ENCODE assay signal across 23 cellular contexts in genomic region chr3:9994086-9994844, GRCh38. TPM values are rescaled to one million over a fixed set of nuclear protein-coding genes. Genes with fewer than 3 reads are reported as not detected.
DNase-seq lines count a peak whose midpoint lies in the region; ATAC-seq, FAIRE-seq and TF ChIP-seq lines count a peak whose summit lies in the region.
"Had no signal": no experiment of that assay in that cellular context is flagged by ENCODE, and none has a peak within 500 bp of the region (broad histone marks: within the 10 kb centered on the region; RNA-seq: fewer than 3 reads in every experiment).

No MANE protein-coding gene starts in this region.

- H3K27me3 ChIP-seq in bronchial epithelial cell (ENCODE audit: control insufficient read depth, insufficient read depth, low read length): no peaks in the 10 kb centered on the region
- no peaks in the 10 kb centered on the region for H3K27me3 ChIP-seq in keratinocyte (ENCODE audit: control insufficient read depth, extremely low read depth, insufficient read depth, low read length)
- no peaks in the 10 kb centered on the region for H3K27me3 ChIP-seq in stomach
- H3K27me3 ChIP-seq: brain microvascular endothelial cell, Peyer's patch, tibial nerve had no signal

- dilution Hi-C loops in keratinocyte (cut with MboI; ENCODE audit: extremely low pct_ligation_motif_present, low sequenced_read_pairs): no loop called here

- H3K4me3 ChIP-seq in bronchial epithelial cell (ENCODE audit: low read depth, low read length): no peak overlapping the region
- H3K4me3 ChIP-seq in keratinocyte (ENCODE audit: control insufficient read depth in 2 of 3, extremely low read depth in 1 of 3, insufficient read depth in 2 of 3, low read depth in 1 of 3, low read length in 3 of 3): no peak overlapping the region
- no peak overlapping the region for H3K4me3 ChIP-seq in stomach
- H3K4me3 ChIP-seq: left ventricle myocardium inferior, Peyer's patch, smooth muscle cell, tibial nerve had no signal

- H3K4me1 ChIP-seq in keratinocyte (ENCODE audit: control insufficient read depth, extremely low read depth, insufficient read depth, low read length) (no peaks in the 10 kb centered on the region), stomach (peaks cover 0 to 7% (median 0%) of the 10 kb centered on the region in 4 donors)
- H3K4me1 ChIP-seq: left ventricle myocardium inferior, parathyroid adenoma, Peyer's patch, tibial nerve had no signal

- 89 to 95% (median 91%) methylated on average over 10 of the region's 10 CpGs for WGBS in stomach, 5 donors

- no peak for TF ChIP-seq POLR2A in stomach (IDR thresholded peaks at IDR 0.05)

- no peak overlapping the region for H3K4me2 ChIP-seq in keratinocyte (ENCODE audit: control insufficient read depth, extremely low read depth, insufficient read depth, low read depth, low read length)
- H3K4me2 ChIP-seq: smooth muscle cell had no signal

- no peak for FAIRE-seq in bronchial epithelial cell (lab: Jason Lieb, UNC)
- FAIRE-seq in keratinocyte (lab: Jason Lieb, UNC): no peak
- no peak for FAIRE-seq in D721Med (lab: Jason Lieb, UNC)
- FAIRE-seq: GM12891, H1 had no signal

- no peak for TF ChIP-seq CTCF in bronchial epithelial cell (IDR thresholded peaks at IDR 0.05; ENCODE audit: insufficient read depth, low read length, severe bottlenecking)
- TF ChIP-seq CTCF in keratinocyte (optimal IDR thresholded peaks at IDR 0.05 in 1 of 3, IDR thresholded peaks at IDR 0.05 in 1 of 3, conservative IDR thresholded peaks at IDR 0.05 in 1 of 3; ENCODE audit: extremely low read depth in 1 of 3, insufficient read depth in 2 of 3, low read length in 3 of 3): no peak
- TF ChIP-seq CTCF in stomach (IDR thresholded peaks at IDR 0.05): no peak
- no peak for TF ChIP-seq CTCF in D721Med (IDR thresholded peaks at IDR 0.05; ENCODE audit: insufficient read depth, missing control alignments)

- H3K79me2 ChIP-seq in keratinocyte (ENCODE audit: control insufficient read depth, insufficient read depth, low read length): peaks cover 23% of the 10 kb centered on the region
- H3K79me2 ChIP-seq: parathyroid adenoma had no signal

- no peak overlapping the region for H2AFZ ChIP-seq in keratinocyte (ENCODE audit: control insufficient read depth, low read length)
- H2AFZ ChIP-seq: parathyroid adenoma had no signal

- H3K9me3 ChIP-seq in keratinocyte (ENCODE audit: control insufficient read depth, low read depth, low read length) (no peaks in the 10 kb centered on the region), stomach (no peaks in the 10 kb centered on the region)
- H3K9me3 ChIP-seq: left ventricle myocardium inferior, Peyer's patch, tibial nerve had no signal

- intact Hi-C loops in stomach (cut with DNase I; ENCODE audit: low total_unique reads): no loop called here

- no peak for ATAC-seq in GM19467 (IDR thresholded peaks at IDR 0.05; ENCODE audit: unreplicated experiment)
- ATAC-seq: activated naive CD4-positive, alpha-beta T cell treated with anti-CD3 and anti-CD28 coated beads, Interleukin-2, amount 50 U/mL, for 72 hours had no signal

- TF ChIP-seq EP300 in stomach (IDR thresholded peaks at IDR 0.05): no peak

- DNase-seq in LHCN-M2 (ENCODE audit: low read depth): peak; percentile 36
- DNase-seq in bronchial epithelial cell (ENCODE audit: low read depth): peak; percentile 59
- DNase-seq in keratinocyte (ENCODE audit: low read depth, low spot score): no peak
- peak; percentile 9 for DNase-seq in stomach
- DNase-seq in D721Med (ENCODE audit: insufficient read length, low spot score): no peak
- DNase-seq in RPMI8226: no peak
- no peak for DNase-seq in NCI-H446 (lab: John Stamatoyannopoulos, UW)
- DNase-seq: activated CD4-positive, alpha-beta T cell treated with anti-CD3 and anti-CD28 coated beads, Interleukin-2, amount 50 U/mL, for 4 hours; activated T-cell treated with anti-CD3 and anti-CD28 coated beads for 4 hours; brain microvascular endothelial cell; foreskin melanocyte; GDM1; KG1; left ventricle myocardium inferior; NCI-H1092 treated with DMSO at 0.1 percent for 48 hours had no signal

- no peaks in the 10 kb centered on the region for H3K9me1 ChIP-seq in keratinocyte (ENCODE audit: control insufficient read depth, extremely low read depth, insufficient read depth, low read length)

- H4K20me1 ChIP-seq in keratinocyte (ENCODE audit: control insufficient read depth, extremely low read depth, insufficient read depth, low read length): no peaks in the 10 kb centered on the region

- H3K27ac ChIP-seq in keratinocyte (ENCODE audit: control insufficient read depth, insufficient read depth, low read length) (peak overlapping the region; percentile 18), stomach (no peak overlapping the region)
- H3K27ac ChIP-seq: brain microvascular endothelial cell, left ventricle myocardium inferior, parathyroid adenoma, Peyer's patch, tibial nerve had no signal

- H3K9ac ChIP-seq in keratinocyte (ENCODE audit: control insufficient read depth, extremely low read depth, insufficient read depth, low read length): no peak overlapping the region
- H3K9ac ChIP-seq: parathyroid adenoma had no signal

- H3K36me3 ChIP-seq in bronchial epithelial cell (ENCODE audit: control insufficient read depth, insufficient read depth, low read length) (peaks cover 2% of the 10 kb centered on the region), keratinocyte (ENCODE audit: control insufficient read depth in 2 of 2, extremely low read depth in 1 of 2, insufficient read depth in 2 of 2, low read length in 2 of 2) (peaks cover 0 to 7% of the 10 kb centered on the region in 2 experiments), stomach (peaks cover 0 to 21% (median 12%) of the 10 kb centered on the region in 4 donors)
- H3K36me3 ChIP-seq: left ventricle myocardium inferior, Peyer's patch had no signal

RNA-seq across cellular contexts. Expression of gene EMC3, which starts 7.6 kb away (rescaled TPM):
- total RNA-seq in LHCN-M2 (2014; rRNA removed) (82.7 and 126 TPM in 2 replicates), bronchial epithelial cell (48.1 and 49.5 TPM in 2 replicates), stomach (10 to 100 TPM; 10.5 to 71.0 (median 34.1) TPM)
- polyA plus RNA-seq in LHCN-M2 (2012): 94.9 TPM
- polyA plus RNA-seq in keratinocyte (106 to 160 TPM (median 120 TPM) in 3 replicates), stomach (10 to 100 TPM; 32.2 to 54.4 (median 38.3) TPM)
- 21.2 TPM for polyA plus RNA-seq in keratinocyte (2011; ENCODE audit: low read depth)
- 97.3 and 183 TPM in 2 replicates for polyA plus RNA-seq in keratinocyte (2011; cell fraction: cytosol; rRNA removed)
- polyA plus RNA-seq in keratinocyte (2011; cell fraction: nucleus; rRNA removed): 130 and 140 TPM in 2 replicates
- 77.1 and 121 TPM in 2 replicates for polyA plus RNA-seq in keratinocyte (2012; ENCODE audit: low replicate concordance)
- 76.0 to 118 TPM (median 101 TPM) in 3 replicates for polyA minus RNA-seq in keratinocyte
- polyA minus RNA-seq in keratinocyte (2011; cell fraction: cytosol; rRNA and poly(A)+ RNA removed): 38.0 TPM
- polyA minus RNA-seq in keratinocyte (2011; cell fraction: nucleus; rRNA and poly(A)+ RNA removed): 21.0 and 66.6 TPM in 2 replicates

RNA-seq across cellular contexts. Expression of gene FANCD2, which starts 32.0 kb away (rescaled TPM):
- 26.3 and 32.9 TPM in 2 replicates for total RNA-seq in LHCN-M2 (2014; rRNA removed)
- polyA plus RNA-seq in LHCN-M2 (2012): 9.1 TPM
- 2.1 and 2.6 TPM in 2 replicates for total RNA-seq in bronchial epithelial cell
- polyA plus RNA-seq in keratinocyte: 3.4 to 20.8 TPM (median 12.5 TPM) in 3 replicates
- polyA plus RNA-seq in keratinocyte (2011; ENCODE audit: low read depth): 2.5 TPM
- 3.3 and 4.3 TPM in 2 replicates for polyA plus RNA-seq in keratinocyte (2011; cell fraction: cytosol; rRNA removed)
- polyA plus RNA-seq in keratinocyte (2011; cell fraction: nucleus; rRNA removed): 11.5 and 19.7 TPM in 2 replicates
- 2.1 and 11.7 TPM in 2 replicates for polyA plus RNA-seq in keratinocyte (2012; ENCODE audit: low replicate concordance)
- polyA minus RNA-seq in keratinocyte: 8.1 to 23.7 TPM (median 10.2 TPM) in 3 replicates
- polyA minus RNA-seq in keratinocyte (2011; cell fraction: cytosol; rRNA and poly(A)+ RNA removed): 5.9 TPM
- 6.2 and 7.3 TPM in 2 replicates for polyA minus RNA-seq in keratinocyte (2011; cell fraction: nucleus; rRNA and poly(A)+ RNA removed)
- total RNA-seq in stomach: 10 to 100 TPM in 1 of 5 donors, 1 to 10 TPM in 4; 1.3 to 21.1 (median 6.1) TPM
- polyA plus RNA-seq in stomach: 1 to 10 TPM in 2 of 3 donors, under 1 TPM in 1; 0.61 to 6.3 (median 5.3) TPM

RNA-seq across cellular contexts. Expression of gene PRRT3, which starts 42.1 kb away (rescaled TPM):
- 1.4 and 2.5 TPM in 2 replicates for total RNA-seq in LHCN-M2 (2014; rRNA removed)
- polyA plus RNA-seq in LHCN-M2 (2012): 2.2 TPM
- 0.26 and 0.38 TPM in 2 replicates for total RNA-seq in bronchial epithelial cell
- polyA plus RNA-seq in keratinocyte: 0.22 to 0.49 TPM (median 0.41 TPM) in 3 replicates
- polyA plus RNA-seq in keratinocyte (2011; ENCODE audit: low read depth): 0.11 TPM
- 0.12 and 0.21 TPM in 2 replicates for polyA plus RNA-seq in keratinocyte (2011; cell fraction: cytosol; rRNA removed)
- polyA plus RNA-seq in keratinocyte (2011; cell fraction: nucleus; rRNA removed): 0.75 and 1.2 TPM in 2 replicates
- 0.55 and 0.71 TPM in 2 replicates for polyA plus RNA-seq in keratinocyte (2012; ENCODE audit: low replicate concordance)
- polyA minus RNA-seq in keratinocyte: 0.54 to 1.3 TPM (median 1.0 TPM) in 3 replicates
- polyA minus RNA-seq in keratinocyte (2011; cell fraction: cytosol; rRNA and poly(A)+ RNA removed): 0.58 TPM
- 0.93 and 1.3 TPM in 2 replicates for polyA minus RNA-seq in keratinocyte (2011; cell fraction: nucleus; rRNA and poly(A)+ RNA removed)
- 10 to 100 TPM in 1 of 5 donors, 1 to 10 TPM in 2, under 1 TPM in 2; 0.58 to 31.6 (median 5.4) TPM for total RNA-seq in stomach
- polyA plus RNA-seq in stomach: under 1 TPM; 0.44 to 0.92 (median 0.80) TPM

Comparison
In these comparisons a context has a peak if more than half of its experiments do, and no peak if none do; other contexts are left out.
1. DNase-seq: peak in LHCN-M2 (single experiment), bronchial epithelial cell (single experiment) and stomach (single experiment); none in keratinocyte (single experiment), D721Med (single experiment), RPMI8226 (single experiment) and NCI-H446 (0 of 2).